28 cellular contexts compared by ENCODE assay signal in genomic region chr2:190396264-190396663, GRCh38.
"Had no signal": no experiment of that assay in that cellular context is flagged by ENCODE, and none has a peak within 500 bp of the region (broad histone marks: within the 10 kb centered on the region; RNA-seq: fewer than 3 reads in every experiment).

No MANE protein-coding gene starts in this region.

- H3K4me2 ChIP-seq: neural progenitor cell had no signal

- H3K4me3 Mint-ChIP-seq: natural killer cell; nephron; neural progenitor cell; stimulated activated effector memory CD8-positive, alpha-beta T cell treated with anti-CD3 and anti-CD28 coated beads, Interleukin-12 subunit alpha, Interleukin-12 subunit beta, amount 100 ng/mL, for 72 hours; stimulated activated naive B cell treated with anti-CD40 and anti-IgM and Interleukin-4, amounts not matched to agents 10 μg/mL and 1 μg/mL and 100 μg/mL, for 72 hours; stimulated activated naive CD8-positive, alpha-beta T cell treated with anti-CD3 and anti-CD28 coated beads, Interleukin-15, Interleukin-2, amounts not matched to agents 100 ng/mL and 50 ng/mL, for 24 hours had no signal

- H3K27ac ChIP-seq: neural progenitor cell, ovary, parathyroid adenoma, psoas muscle, skin epidermis, stomach, thoracic aorta, thyroid gland, tibial nerve, upper lobe of left lung, vagina had no signal

- H3K9me3 ChIP-seq: ovary, psoas muscle, stomach, thoracic aorta, thyroid gland, tibial nerve, upper lobe of left lung, vagina had no signal

- FAIRE-seq: urothelium cell line had no signal

- H3K27ac Mint-ChIP-seq: natural killer cell; nephron; neural progenitor cell; progenitor cell of endocrine pancreas; stimulated activated effector memory CD8-positive, alpha-beta T cell treated with anti-CD3 and anti-CD28 coated beads, Interleukin-12 subunit alpha, Interleukin-12 subunit beta, amount 100 ng/mL, for 72 hours; stimulated activated naive B cell treated with anti-CD40 and anti-IgM and Interleukin-4, amounts not matched to agents 10 μg/mL and 1 μg/mL and 100 μg/mL, for 72 hours; stimulated activated naive CD8-positive, alpha-beta T cell treated with anti-CD3 and anti-CD28 coated beads, Interleukin-15, Interleukin-2, amounts not matched to agents 100 ng/mL and 50 ng/mL, for 24 hours had no signal

- H3K4me3 ChIP-seq: neural progenitor cell, ovary, psoas muscle, skin epidermis, stomach, thoracic aorta, thyroid gland, tibial nerve, upper lobe of left lung, vagina had no signal

- DNase-seq: natural killer cell; occipital lobe; ovary; posterior cingulate gyrus; psoas muscle; right cardiac atrium; stimulated activated CD4-positive, alpha-beta T cell treated with anti-CD3 and anti-CD28 coated beads, Interleukin-15, amount 100 ng/mL, for 24 hours; stimulated activated CD4-positive, alpha-beta T cell treated with anti-CD3 and anti-CD28 coated beads, Interleukin-2, amount 100 ng/mL, for 24 hours; stimulated activated CD4-positive, alpha-beta T cell treated with anti-CD3 and anti-CD28 coated beads, Interleukin-2, amount 100 ng/mL, for 48 hours; stimulated activated CD4-positive, alpha-beta T cell treated with anti-CD3 and anti-CD28 coated beads, Interleukin-4, amount 100 ng/mL, for 24 hours; stimulated activated naive B cell treated with anti-CD40 and anti-IgM and Interleukin-4, amounts not matched to agents 10 μg/mL and 1 μg/mL and 100 μg/mL, for 72 hours; stimulated activated naive CD4-positive, alpha-beta T cell treated with Interleukin-2 at 50 U/mL for 16 hours; stomach; thyroid gland; trophoblast cell; upper lobe of left lung had no signal

- H3K4me1 Mint-ChIP-seq: natural killer cell; nephron; neural progenitor cell; stimulated activated effector memory CD8-positive, alpha-beta T cell treated with anti-CD3 and anti-CD28 coated beads, Interleukin-12 subunit alpha, Interleukin-12 subunit beta, amount 100 ng/mL, for 72 hours; stimulated activated naive B cell treated with anti-CD40 and anti-IgM and Interleukin-4, amounts not matched to agents 10 μg/mL and 1 μg/mL and 100 μg/mL, for 72 hours had no signal

- H3K9ac ChIP-seq: neural progenitor cell, parathyroid adenoma had no signal

- ATAC-seq: natural killer cell; psoas muscle; right cardiac atrium; sciatic nerve; stimulated activated effector memory CD8-positive, alpha-beta T cell treated with anti-CD3 and anti-CD28 coated beads, Interleukin-12 subunit alpha, Interleukin-12 subunit beta, amount 100 ng/mL, for 72 hours; stimulated activated naive B cell treated with anti-CD40 and anti-IgM and Interleukin-4, amounts not matched to agents 10 μg/mL and 1 μg/mL and 100 μg/mL, for 72 hours had no signal

- H3K79me2 ChIP-seq: parathyroid adenoma had no signal

- H3K36me3 Mint-ChIP-seq: natural killer cell; neural progenitor cell; stimulated activated effector memory CD8-positive, alpha-beta T cell treated with anti-CD3 and anti-CD28 coated beads, Interleukin-12 subunit alpha, Interleukin-12 subunit beta, amount 100 ng/mL, for 72 hours; stimulated activated naive B cell treated with anti-CD40 and anti-IgM and Interleukin-4, amounts not matched to agents 10 μg/mL and 1 μg/mL and 100 μg/mL, for 72 hours had no signal

- H3K36me3 ChIP-seq: neural progenitor cell, ovary, stomach, thoracic aorta, thyroid gland, tibial nerve, upper lobe of left lung, vagina had no signal

- H3K4me1 ChIP-seq: neural progenitor cell, parathyroid adenoma, psoas muscle, stomach, thyroid gland, tibial nerve, upper lobe of left lung, vagina had no signal

- H3K27me3 ChIP-seq: ovary, stomach, thyroid gland, tibial nerve, upper lobe of left lung, vagina had no signal

- H3K9me3 Mint-ChIP-seq: natural killer cell; nephron; neural progenitor cell; stimulated activated effector memory CD8-positive, alpha-beta T cell treated with anti-CD3 and anti-CD28 coated beads, Interleukin-12 subunit alpha, Interleukin-12 subunit beta, amount 100 ng/mL, for 72 hours; stimulated activated naive B cell treated with anti-CD40 and anti-IgM and Interleukin-4, amounts not matched to agents 10 μg/mL and 1 μg/mL and 100 μg/mL, for 72 hours; stimulated activated naive CD8-positive, alpha-beta T cell treated with anti-CD3 and anti-CD28 coated beads, Interleukin-15, Interleukin-2, amounts not matched to agents 100 ng/mL and 50 ng/mL, for 24 hours had no signal

- H3K27me3 Mint-ChIP-seq: stimulated activated naive CD8-positive, alpha-beta T cell treated with anti-CD3 and anti-CD28 coated beads, Interleukin-15, Interleukin-2, amounts not matched to agents 100 ng/mL and 50 ng/mL, for 24 hours had no signal

- H2AFZ ChIP-seq: neural progenitor cell, parathyroid adenoma had no signal
